ENCODE assay signal across 8 cellular contexts in the genomic region with DNA sequence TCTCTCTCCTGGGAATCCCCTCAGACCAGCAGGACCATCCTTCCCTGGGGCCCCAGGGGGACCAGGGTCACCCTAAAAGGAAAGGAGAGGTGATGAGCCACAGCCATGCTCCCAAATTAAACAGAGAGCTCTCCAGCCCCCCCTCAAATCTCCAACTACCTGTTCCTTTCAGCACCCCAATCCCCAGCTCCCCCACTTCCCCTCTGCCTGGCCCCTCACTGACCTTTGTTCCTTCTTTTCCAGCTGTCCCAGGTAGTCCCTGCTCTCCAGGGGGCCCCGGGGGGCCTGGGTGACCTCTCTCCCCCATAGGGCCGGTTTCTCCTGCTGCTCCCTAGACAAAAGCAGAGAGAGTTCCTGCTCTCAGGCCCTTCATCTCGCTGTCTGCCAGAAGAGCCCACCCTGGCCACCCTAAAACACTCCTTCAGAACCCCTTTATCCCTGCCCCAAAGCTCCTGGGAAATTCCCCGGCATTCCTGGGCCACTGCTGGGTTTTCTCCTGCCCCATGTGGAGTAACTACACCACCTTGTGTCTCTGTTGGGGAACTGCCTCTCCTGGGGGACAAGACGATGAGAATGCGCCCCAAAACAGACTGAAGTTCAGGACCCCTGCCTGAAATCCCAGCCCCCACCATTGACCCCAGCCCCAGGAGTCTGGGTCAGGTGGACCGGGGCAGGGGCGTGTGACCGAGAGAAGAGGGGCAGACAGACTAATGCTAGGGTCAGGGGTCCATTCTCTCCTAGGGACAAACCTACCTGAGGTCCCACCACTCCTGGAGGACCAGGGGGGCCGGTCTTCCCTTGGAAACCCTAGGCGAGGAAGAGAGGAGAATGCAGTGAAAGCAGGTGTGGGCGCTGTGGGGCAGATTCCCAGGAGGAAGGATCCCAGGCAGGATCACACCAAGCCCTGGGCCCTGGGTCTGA. TPM values are rescaled to one million over a fixed set of nuclear protein-coding genes. Genes with fewer than 3 reads are reported as not detected.
DNase-seq lines count a peak whose midpoint lies in the region; ATAC-seq and TF ChIP-seq lines count a peak whose summit lies in the region.

No MANE protein-coding gene starts in this region.

- no peaks in the 10 kb centered on the region for H3K9me3 ChIP-seq in RWPE2 (ENCODE audit: severe bottlenecking)
- no peaks in the 10 kb centered on the region for H3K9me3 ChIP-seq in transverse colon

- no peak overlapping the region for H3K27ac ChIP-seq in RWPE2 (ENCODE audit: poor library complexity, severe bottlenecking)
- H3K27ac ChIP-seq in transverse colon: no peak overlapping the region

- TF ChIP-seq CTCF in RWPE2 (IDR thresholded peaks at IDR 0.05; ENCODE audit: poor library complexity, severe bottlenecking): peak; percentile 59
- TF ChIP-seq CTCF in transverse colon (IDR thresholded peaks at IDR 0.05): peak; percentile 43 to 69 (median 62)

- TF ChIP-seq POLR2A in transverse colon (IDR thresholded peaks at IDR 0.05): no peak

- no peak overlapping the region for H3K4me3 ChIP-seq in RWPE2 (ENCODE audit: severe bottlenecking)
- H3K4me3 ChIP-seq in transverse colon: no peak overlapping the region

- ATAC-seq in RWPE2 (ENCODE audit: low read depth) (peak; percentile 59), GM18868 (IDR thresholded peaks at IDR 0.05; ENCODE audit: unreplicated experiment) (no peak)

- H3K27me3 ChIP-seq in RWPE2 (ENCODE audit: insufficient read depth, poor library complexity, severe bottlenecking): no peaks in the 10 kb centered on the region
- H3K27me3 ChIP-seq in transverse colon: peaks cover 4% of the 10 kb centered on the region

- DNase-seq in SIG-M5 treated with dmso at 0.1 percent for 504 hours (lab: John Stamatoyannopoulos, UW; ENCODE audit: unreplicated experiment) (peak; percentile 8), SIG-M5 (lab: John Stamatoyannopoulos, UW) (no peak), RWPE2 (ENCODE audit: low spot score) (peak; percentile 38), glomerular visceral epithelial cell (ENCODE audit: extremely low spot score) (peak; percentile 56), transverse colon (no peak), activated gamma-delta T cell treated with Interleukin-2 at 50 U/mL for 16 hours (no peak), SHP77 (lab: John Stamatoyannopoulos, UW) (no peak)

- no peaks in the 10 kb centered on the region for H3K36me3 ChIP-seq in RWPE2 (ENCODE audit: low read depth)
- no peaks in the 10 kb centered on the region for H3K36me3 ChIP-seq in transverse colon

- in situ Hi-C loops in transverse colon (cut with MboI; ENCODE audit: low pct_ligation_motif_present in 1 of 4, low pct_unique_long_range_greater_than_20kb in 1 of 4, low sequenced_read_pairs in 3 of 4): no loop called here

- intact Hi-C loops in transverse colon (cut with DNase I; ENCODE audit: low total_unique reads): no loop called here

- H3K4me1 ChIP-seq in RWPE2 (ENCODE audit: insufficient read depth, poor library complexity, severe bottlenecking): no peaks in the 10 kb centered on the region
- H3K4me1 ChIP-seq in transverse colon: no peaks in the 10 kb centered on the region

- TF ChIP-seq EP300 in transverse colon (IDR thresholded peaks at IDR 0.05; ENCODE audit: low read depth): no peak

- WGBS in transverse colon (ENCODE audit: low coverage in 1 of 2), 2 donors: 56% methylated on average over 12 of the region's 12 CpGs; no CpG with 5 or more reads in 1 of the 2 donors

RNA-seq across cellular contexts. Expression of a gene that starts 19.7 kb away (rescaled TPM):
- under 1 TPM in 3 of 4 donors, not detected in 1; 0.14 to 0.79 (median 0.75) TPM for total RNA-seq in transverse colon

RNA-seq across cellular contexts. Expression of a gene that starts 27.9 kb away (rescaled TPM):
- total RNA-seq in transverse colon: 10 to 100 TPM; 26.9 to 31.9 (median 29.4) TPM

RNA-seq across cellular contexts. Expression of a gene that starts 28.1 kb away (rescaled TPM):
- 10 to 100 TPM; 38.2 to 99.9 (median 60.5) TPM for total RNA-seq in transverse colon

RNA-seq across cellular contexts. Expression of a gene that starts 31.9 kb away (rescaled TPM):
- total RNA-seq in transverse colon: 10 to 100 TPM; 34.3 to 65.7 (median 43.1) TPM

RNA-seq across cellular contexts. Expression of a gene that starts 35.7 kb away (rescaled TPM):
- 10 to 100 TPM; 10.8 to 29.9 (median 19.9) TPM for total RNA-seq in transverse colon

Comparison
In these comparisons a context has a peak if more than half of its experiments do, and no peak if none do; other contexts are left out.
1. DNase-seq: peak in SIG-M5 treated with dmso at 0.1 percent for 504 hours (single experiment), RWPE2 (single experiment) and glomerular visceral epithelial cell (single experiment); none in SIG-M5 (single experiment), transverse colon (single experiment), activated gamma-delta T cell treated with Interleukin-2 at 50 U/mL for 16 hours (single experiment) and SHP77 (0 of 2).